Comparison of ENCODE assay signal across 14 cellular contexts in genomic region chr4:26220704-26221103, GRCh38.
DNase-seq lines count a peak whose midpoint lies in the region; FAIRE-seq and TF ChIP-seq lines count a peak whose summit lies in the region.
"Had no signal": no experiment of that assay in that cellular context is flagged by ENCODE, and none has a peak within 500 bp of the region (broad histone marks: within the 10 kb centered on the region; RNA-seq: fewer than 3 reads in every experiment).

No MANE protein-coding gene starts in this region.

- DNase-seq in HCEC 1CT, result peak; percentile 82
- DNase-seq in RPMI7951 (ENCODE audit: low read depth), result peak; percentile 51
- DNase-seq in epithelial cell of esophagus (ENCODE audit: low read depth), result peak; percentile 54
- DNase-seq in skeletal muscle cell (ENCODE audit: low read depth), result peak; percentile 48
- no peak for DNase-seq in KBM-7
- DNase-seq in NCI-H82 (lab: John Stamatoyannopoulos, UW), result no peak
- DNase-seq in GM12892 (ENCODE audit: insufficient read length), result no peak
- DNase-seq: activated B cell treated with CpG ODN at 0.5 μM for 24 hours; activated naive CD8-positive, alpha-beta T cell treated with anti-CD3 and anti-CD28 coated beads for 36 hours; colonic mucosa; GF-D8; GOT3 had no signal

- FAIRE-seq in GM12892 (lab: Jason Lieb, UNC), result no peak

- no peak overlapping the region for H3K4me3 ChIP-seq in epithelial cell of esophagus (ENCODE audit: low read length)
- H3K4me3 ChIP-seq in skeletal muscle cell (ENCODE audit: low read depth, low read length), result no peak overlapping the region
- H3K4me3 ChIP-seq: colonic mucosa, neural progenitor cell, skin epidermis had no signal

- no peak for TF ChIP-seq CTCF in epithelial cell of esophagus (IDR thresholded peaks at IDR 0.05; ENCODE audit: insufficient read depth, low read depth, low read length, missing control alignments)

- TF ChIP-seq POLR2A in GM12892 (IDR thresholded peaks at IDR 0.05; ENCODE audit: low read depth, low read length), result no peak

- in situ Hi-C loops in KBM-7 (cut with MboI; ENCODE audit: low pct_unique_long_range_greater_than_20kb, low sequenced_read_pairs), result no loop called here

Comparison
In these comparisons a context has a peak if more than half of its experiments do, and no peak if none do; other contexts are left out.
1. DNase-seq: peak in HCEC 1CT (single experiment), RPMI7951 (single experiment), epithelial cell of esophagus (single experiment) and skeletal muscle cell (single experiment); none in KBM-7 (single experiment), NCI-H82 (single experiment) and GM12892 (single experiment).